8 cellular contexts compared by ENCODE assay signal in genomic region chr5:139774980-139775654, GRCh38. TPM values are rescaled to one million over a fixed set of nuclear protein-coding genes. Genes with fewer than 3 reads are reported as not detected.
DNase-seq lines count a peak whose midpoint lies in the region; ATAC-seq and TF ChIP-seq lines count a peak whose summit lies in the region.

No MANE protein-coding gene starts in this region.

- TF ChIP-seq CTCF in OCI-LY1 (IDR thresholded peaks at IDR 0.05; ENCODE audit: low read length) (peak; percentile 95), nephron (IDR thresholded peaks at IDR 0.05; ENCODE audit: unreplicated experiment in 3 of 3) (peak; percentile 95 to 96 (median 95))

- no peak overlapping the region for H2AFZ ChIP-seq in OCI-LY1 (ENCODE audit: low read length)

- 0 out of 2 replicates have a peak, but pooled peaks cover 5% of the 10 kb centered on the region for H3K27me3 ChIP-seq in OCI-LY1 (ENCODE audit: insufficient read depth, low read length)

- H3K4me2 ChIP-seq in OCI-LY1 (ENCODE audit: low read length) = peak overlapping the region; percentile 12; the same call in 1 of the 2 replicates

- H3K9ac ChIP-seq in OCI-LY1 (ENCODE audit: low read length) = no peak overlapping the region

- H3K4me1 Mint-ChIP-seq in nephron = no peaks in the 10 kb centered on the region
- H3K4me1 Mint-ChIP-seq in stimulated activated naive CD8-positive, alpha-beta T cell treated with anti-CD3 and anti-CD28 coated beads, Interleukin-15, amount 100 ng/mL, for 72 hours = peaks cover 8% of the 10 kb centered on the region

- no peaks in the 10 kb centered on the region for H3K9me3 ChIP-seq in OCI-LY1 (ENCODE audit: low read length)

- H3K4me3 ChIP-seq in OCI-LY1 (ENCODE audit: low read depth, low read length, poor library complexity, severe bottlenecking) = no peak overlapping the region

- H3K36me3 Mint-ChIP-seq in nephron (ENCODE audit: low read depth) = no peaks in the 10 kb centered on the region

- H4K20me1 ChIP-seq in OCI-LY1 (ENCODE audit: insufficient read depth, low read length) = no peaks in the 10 kb centered on the region

- no peak overlapping the region for H3K27ac Mint-ChIP-seq in nephron
- H3K27ac Mint-ChIP-seq in stimulated activated naive CD8-positive, alpha-beta T cell treated with anti-CD3 and anti-CD28 coated beads, Interleukin-15, amount 100 ng/mL, for 72 hours = no peak overlapping the region

- no peaks in the 10 kb centered on the region for H3F3A ChIP-seq in OCI-LY1 (ENCODE audit: insufficient read depth, low read length)

- H3K9me3 Mint-ChIP-seq in nephron = no peaks in the 10 kb centered on the region
- no peaks in the 10 kb centered on the region for H3K9me3 Mint-ChIP-seq in stimulated activated naive CD8-positive, alpha-beta T cell treated with anti-CD3 and anti-CD28 coated beads, Interleukin-15, amount 100 ng/mL, for 72 hours

- no peaks in the 10 kb centered on the region for H3K36me3 ChIP-seq in OCI-LY1 (ENCODE audit: insufficient read depth, low read length)

- H3K4me1 ChIP-seq in OCI-LY1 (ENCODE audit: insufficient read depth, low read length, severe bottlenecking) = no peaks in the 10 kb centered on the region

- H3K9me2 ChIP-seq in OCI-LY1 (ENCODE audit: low read depth, low read length) = no peaks in the 10 kb centered on the region

- ATAC-seq in HG03159 (IDR thresholded peaks at IDR 0.05; ENCODE audit: unreplicated experiment) (peak; percentile 78), esophagus mucosa (peak; percentile 85)
- peak; percentile 92 for ATAC-seq in stimulated activated naive CD8-positive, alpha-beta T cell treated with anti-CD3 and anti-CD28 coated beads, Interleukin-15, amount 100 ng/mL, for 72 hours

- H3K4me3 Mint-ChIP-seq in nephron = no peak overlapping the region
- peak overlapping the region; percentile 10 to 52 for H3K4me3 Mint-ChIP-seq in stimulated activated naive CD8-positive, alpha-beta T cell treated with anti-CD3 and anti-CD28 coated beads, Interleukin-15, amount 100 ng/mL, for 72 hours

- H3K27ac ChIP-seq in OCI-LY1 (ENCODE audit: low read depth, low read length, poor library complexity, severe bottlenecking) = no peak overlapping the region

- no peaks in the 10 kb centered on the region for H3K79me2 ChIP-seq in OCI-LY1 (ENCODE audit: insufficient read depth, low read length)

- peak; percentile 54 for DNase-seq in NCI-H345 (lab: John Stamatoyannopoulos, UW)
- no peak for DNase-seq in NCI-H345 treated with DMSO at 0.1 percent for 48 hours (lab: John Stamatoyannopoulos, UW; ENCODE audit: unreplicated experiment)
- DNase-seq in activated T-cell treated with anti-CD3 and anti-CD28 coated beads for 1 hour (ENCODE audit: low read depth) = peak; percentile 71
- DNase-seq in stimulated activated naive CD8-positive, alpha-beta T cell treated with anti-CD3 and anti-CD28 coated beads, Interleukin-15, amount 100 ng/mL, for 72 hours = peak; percentile 81 to 85

- H3K27me3 Mint-ChIP-seq in nephron (ENCODE audit: low read depth) = peaks cover 6% of the 10 kb centered on the region
- peaks cover 9% of the 10 kb centered on the region for H3K27me3 Mint-ChIP-seq in stimulated activated naive CD8-positive, alpha-beta T cell treated with anti-CD3 and anti-CD28 coated beads, Interleukin-15, amount 100 ng/mL, for 72 hours

RNA-seq across cellular contexts. Expression of gene PSD2, which starts 20.5 kb away (rescaled TPM):
- not detected for total RNA-seq in esophagus mucosa

Comparison
In these comparisons a context has a peak if more than half of its experiments do, and no peak if none do; other contexts are left out.
1. H3K4me3 Mint-ChIP-seq: peak in stimulated activated naive CD8-positive, alpha-beta T cell treated with anti-CD3 and anti-CD28 coated beads, Interleukin-15, amount 100 ng/mL, for 72 hours (2 of 2); none in nephron (0 of 3).
2. Peak in every context shown above with its lines, with median percentiles within 50 percentile points of each other: ATAC-seq.